ENCODE assay signal across 11 cellular contexts in the genomic region with DNA sequence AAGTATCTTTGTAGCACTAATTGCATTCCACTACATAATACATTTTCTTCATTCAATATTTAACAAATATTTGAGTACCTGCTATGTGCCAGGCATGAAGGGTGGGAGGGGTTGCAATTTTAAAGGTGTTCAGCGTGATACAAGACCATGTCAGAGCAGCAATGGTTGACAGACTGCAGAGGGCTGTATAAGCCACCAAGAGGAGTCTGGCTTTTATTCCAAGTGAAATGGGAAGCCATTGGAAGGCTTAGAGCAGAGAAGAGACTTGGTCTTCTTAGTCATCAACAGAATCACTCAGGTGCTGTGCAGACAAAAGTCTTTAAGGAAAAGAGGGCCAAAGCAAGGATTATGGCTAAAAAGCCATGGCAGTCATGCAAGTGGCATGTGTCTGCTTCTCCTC.
"Had no signal": no experiment of that assay in that cellular context is flagged by ENCODE, and none has a peak within 500 bp of the region (broad histone marks: within the 10 kb centered on the region; RNA-seq: fewer than 3 reads in every experiment).

No MANE protein-coding gene starts in this region.

- H3K4me3 Mint-ChIP-seq: activated naive CD8-positive, alpha-beta T cell; endodermal cell; stimulated activated naive B cell treated with anti-CD40 and anti-IgM and Interleukin-4, amounts not matched to agents 10 μg/mL and 1 μg/mL and 100 μg/mL, for 72 hours had no signal

- H3K4me1 ChIP-seq: gastroesophageal sphincter, upper lobe of right lung had no signal

- H3K36me3 ChIP-seq: gastroesophageal sphincter, heart left ventricle, upper lobe of right lung had no signal

- H3K9me3 ChIP-seq: upper lobe of right lung had no signal

- H3K4me3 ChIP-seq: gastroesophageal sphincter, heart left ventricle, upper lobe of right lung had no signal

- DNase-seq: activated CD4-positive, alpha-beta T cell treated with anti-CD3 and anti-CD28 coated beads for 1 hour; activated gamma-delta T cell treated with Interleukin-2 at 50 U/mL for 16 hours; endodermal cell; heart left ventricle; kidney glomerular epithelial cell; left ventricle myocardium superior; retina; stimulated activated naive B cell treated with anti-CD40 and anti-IgM and Interleukin-4, amounts not matched to agents 10 μg/mL and 1 μg/mL and 100 μg/mL, for 72 hours; upper lobe of right lung had no signal

- ATAC-seq: gastroesophageal sphincter; heart left ventricle; left ventricle myocardium superior; stimulated activated naive B cell treated with anti-CD40 and anti-IgM and Interleukin-4, amounts not matched to agents 10 μg/mL and 1 μg/mL and 100 μg/mL, for 72 hours; upper lobe of right lung had no signal

- H3K27ac ChIP-seq: gastroesophageal sphincter, heart left ventricle, upper lobe of right lung had no signal

- H3K27ac Mint-ChIP-seq: activated naive CD8-positive, alpha-beta T cell; endodermal cell; stimulated activated naive B cell treated with anti-CD40 and anti-IgM and Interleukin-4, amounts not matched to agents 10 μg/mL and 1 μg/mL and 100 μg/mL, for 72 hours had no signal

- H3K27me3 ChIP-seq: gastroesophageal sphincter, heart left ventricle, upper lobe of right lung had no signal

- H3K36me3 Mint-ChIP-seq: stimulated activated naive B cell treated with anti-CD40 and anti-IgM and Interleukin-4, amounts not matched to agents 10 μg/mL and 1 μg/mL and 100 μg/mL, for 72 hours had no signal

- H3K4me1 Mint-ChIP-seq: endodermal cell; stimulated activated naive B cell treated with anti-CD40 and anti-IgM and Interleukin-4, amounts not matched to agents 10 μg/mL and 1 μg/mL and 100 μg/mL, for 72 hours had no signal

- H3K27me3 Mint-ChIP-seq: activated naive CD8-positive, alpha-beta T cell; stimulated activated naive B cell treated with anti-CD40 and anti-IgM and Interleukin-4, amounts not matched to agents 10 μg/mL and 1 μg/mL and 100 μg/mL, for 72 hours had no signal
